ENCODE assay signal across 8 cellular contexts in genomic region chr6:13710552-13711383, GRCh38. TPM values are rescaled to one million over a fixed set of nuclear protein-coding genes. Genes with fewer than 3 reads are reported as not detected.
DNase-seq lines count a peak whose midpoint lies in the region; ATAC-seq and TF ChIP-seq lines count a peak whose summit lies in the region.

No MANE protein-coding gene starts in this region.

- H3K27ac Mint-ChIP-seq in HFFc6, result peak overlapping the region; percentile 80
- peak overlapping the region in 5 of 6 donors; percentile 82 to 94 (median 90) for H3K27ac Mint-ChIP-seq in naive B cell

- no peak for TF ChIP-seq CTCF in GM13976 (IDR thresholded peaks at IDR 0.05; ENCODE audit: borderline replicate concordance, control extremely low read depth, extremely low read depth, insufficient read depth, missing control alignments)
- TF ChIP-seq CTCF in HFFc6 (IDR thresholded peaks at IDR 0.05), result no peak
- TF ChIP-seq CTCF in transverse colon (IDR thresholded peaks at IDR 0.05), result no peak

- ATAC-seq in esophagus mucosa, result peak; percentile 20
- peak; percentile 1 to 3 for ATAC-seq in naive B cell (ENCODE audit: low read depth in 2 of 2)

- H3K27ac ChIP-seq in transverse colon, result peak overlapping the region; percentile 96 to 98 (median 98)

- no peaks in the 10 kb centered on the region for H3K27me3 ChIP-seq in transverse colon

- H3K4me3 Mint-ChIP-seq in HFFc6 (peak overlapping the region; percentile 95), naive B cell (peak overlapping the region; percentile 83 to 97 (median 92))

- TF ChIP-seq POLR2A in transverse colon (IDR thresholded peaks at IDR 0.05), result peak; percentile 42

- in situ Hi-C loops in GM13976 (cut with MboI; ENCODE audit: low sequenced_read_pairs, unreplicated experiment) (no loop called here), transverse colon (cut with MboI; ENCODE audit: low pct_ligation_motif_present in 1 of 4, low pct_unique_long_range_greater_than_20kb in 1 of 4, low sequenced_read_pairs in 3 of 4) (no loop called here)

- 0% methylated on average over 31 of the region's 84 CpGs; no CpG with 5 or more reads in 1 of the 2 donors for WGBS in transverse colon (ENCODE audit: low coverage in 1 of 2), 2 donors

- H3K27me3 Mint-ChIP-seq in HFFc6 (ENCODE audit: insufficient read depth) (no peaks in the 10 kb centered on the region; the same call in 1 of the 2 replicates), naive B cell (no peaks in the 10 kb centered on the region)

- no peak for TF ChIP-seq EP300 in transverse colon (IDR thresholded peaks at IDR 0.05; ENCODE audit: low read depth)

- DNase-seq in GM13976 (ENCODE audit: low spot score) (peak; percentile 50), HFFc6 (no peak), NCI-H146 treated with DMSO at 0.1 percent for 48 hours (lab: John Stamatoyannopoulos, UW; ENCODE audit: unreplicated experiment) (peak; percentile 26), activated T-cell treated with anti-CD3 and anti-CD28 coated beads for 48 hours (ENCODE audit: low read depth) (peak; percentile 31), naive B cell (peak; percentile 38), transverse colon (peak; percentile 66), GOT3 (lab: John Stamatoyannopoulos, UW) (no peak)

- intact Hi-C loops in transverse colon (cut with DNase I; ENCODE audit: low total_unique reads), result loop anchor here (2.0 to 10.0 kb wide), 2 partner anchors 54 to 96 kb away; partner anchors contain the start of gene NOL7

- H3K9me3 ChIP-seq in transverse colon, result no peaks in the 10 kb centered on the region

- H3K4me3 ChIP-seq in transverse colon, result peak overlapping the region; percentile 63 to 94 (median 84)

- H3K4me1 Mint-ChIP-seq in HFFc6 (ENCODE audit: low read depth) (peaks cover 31% of the 10 kb centered on the region), naive B cell (peaks cover 29 to 37% (median 37%) of the 10 kb centered on the region in 3 donors)

- peaks cover 21 to 39% (median 26%) of the 10 kb centered on the region in 4 donors for H3K4me1 ChIP-seq in transverse colon

- no peaks in the 10 kb centered on the region for H3K36me3 Mint-ChIP-seq in HFFc6 (ENCODE audit: low read depth)
- H3K36me3 Mint-ChIP-seq in naive B cell, result no peaks in the 10 kb centered on the region

- no peaks in the 10 kb centered on the region for H3K36me3 ChIP-seq in transverse colon

- H3K9me3 Mint-ChIP-seq in HFFc6 (no peaks in the 10 kb centered on the region), naive B cell (no peaks in the 10 kb centered on the region)

RNA-seq across cellular contexts. Expression of gene RANBP9, which starts 0.9 kb away (rescaled TPM):
- total RNA-seq in HFFc6 (2021; fragmentation: NEBNext Ultra II Directional; extraction: Animal tissue kit (Norgen Biotek cat#: 25700)), result 10 to 100 TPM; 37.7 to 42.3 (median 40.8) TPM
- 58.9 TPM for total RNA-seq in esophagus mucosa
- polyA plus RNA-seq in naive B cell (ENCODE audit: low read depth in 6 of 6), result 1 to 10 TPM; 2.2 to 5.0 (median 3.3) TPM
- total RNA-seq in transverse colon, result 10 to 100 TPM; 17.9 to 40.8 (median 37.4) TPM

Comparison
In these comparisons a context has a peak if more than half of its experiments do, and no peak if none do; other contexts are left out.
1. DNase-seq: peak in GM13976 (single experiment), NCI-H146 treated with DMSO at 0.1 percent for 48 hours (single experiment), activated T-cell treated with anti-CD3 and anti-CD28 coated beads for 48 hours (single experiment), naive B cell (single experiment) and transverse colon (single experiment); none in HFFc6 (single experiment) and GOT3 (single experiment).